ENCODE assay signal across 22 cellular contexts in the genomic region with DNA sequence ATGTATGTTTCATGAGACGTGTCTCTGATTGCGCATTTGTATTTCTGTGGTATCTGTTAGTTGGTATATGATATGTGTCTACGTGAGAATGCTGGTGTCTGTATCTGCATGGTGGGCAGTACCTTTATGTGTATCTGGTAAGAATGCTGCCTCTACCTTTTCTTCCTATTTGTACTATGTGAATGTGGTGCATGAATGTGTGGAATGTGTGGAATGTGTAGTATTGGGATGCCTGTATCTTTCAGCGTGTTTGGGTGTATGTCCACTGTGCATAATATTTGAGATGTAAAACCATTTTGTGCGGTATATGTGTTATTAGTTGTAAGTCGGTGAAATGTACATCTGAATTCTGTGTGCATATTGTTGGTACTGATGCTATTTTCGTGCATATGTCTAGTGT. TPM values are rescaled to one million over a fixed set of nuclear protein-coding genes. Genes with fewer than 3 reads are reported as not detected.
A peak's percentile ranks its signal among the peaks of the same experiment; 100 is the strongest.
DNase-seq lines count a peak whose midpoint lies in the region; ATAC-seq, FAIRE-seq and TF ChIP-seq lines count a peak whose summit lies in the region.
"Had no signal": no experiment of that assay in that cellular context is flagged by ENCODE, and none has a peak within 500 bp of the region (broad histone marks: within the 10 kb centered on the region; RNA-seq: fewer than 3 reads in every experiment).

No MANE protein-coding gene starts in this region.

- H2AFZ ChIP-seq in GM23338 (no peak overlapping the region), H1 (ENCODE audit: low read length) (no peak overlapping the region)

- H3K79me1 ChIP-seq in H1 (ENCODE audit: low read depth, low read length) = no peaks in the 10 kb centered on the region

- no peak overlapping the region for H4K91ac ChIP-seq in H1 (replicated peaks; ENCODE audit: insufficient read length, low read length)

- DNase-seq in heart right ventricle (no peak), left cardiac atrium (no peak), GM23338 (ENCODE audit: low spot score) (peak; percentile 9), H1 (ENCODE audit: low read depth in 1 of 2, low spot score in 2 of 2) (no peak), urothelium cell line (ENCODE audit: low spot score) (peak; percentile 20), NOMO-1 (lab: John Stamatoyannopoulos, UW; ENCODE audit: unreplicated experiment in 2 of 2) (no peak), NCI-H748 (lab: John Stamatoyannopoulos, UW; ENCODE audit: unreplicated experiment) (no peak)
- DNase-seq: 8988T; CD4-positive, alpha-beta memory T cell; DMS153; DMS79; GF-D8 had no signal

- ATAC-seq in heart right ventricle (no peak), left cardiac atrium (no peak), GM23338 (no peak)

- WGBS in heart right ventricle, 2 donors = 92% methylated on average over 7 of the region's 7 CpGs
- 94% methylated on average over 7 of the region's 7 CpGs; no CpG with 5 or more reads in 1 of the 2 experiments for WGBS in H1 (ENCODE audit: extremely low coverage in 1 of 2, insufficient coverage in 1 of 2, insufficient read length in 1 of 2, insufficient replicate concordance in 2 of 2, low coverage in 1 of 2, low lambda C conversion rate in 2 of 2, missing lambda C conversion rate in 1 of 2), 2 experiments

- no peaks in the 10 kb centered on the region for H3K23me2 ChIP-seq in H1 (ENCODE audit: low read depth, low read length)

- no peak for TF ChIP-seq RAD21 in H1 (IDR thresholded peaks at IDR 0.05 in 1 of 2, conservative IDR thresholded peaks at IDR 0.05 in 1 of 2; ENCODE audit: low read depth in 2 of 2, low read length in 2 of 2)

- H3K18ac ChIP-seq in H1 (ENCODE audit: extremely low read depth, low read length) = no peak overlapping the region

- no peak overlapping the region for H3K56ac ChIP-seq in H1 (replicated peaks; ENCODE audit: insufficient read length, low read depth, low read length)

- H3K14ac ChIP-seq in H1 (ENCODE audit: insufficient read length) = no peak overlapping the region

- H3K4me3 Mint-ChIP-seq in GM23338 = no peak overlapping the region
- H3K4me3 Mint-ChIP-seq: CD14-positive monocyte; CD4-positive, alpha-beta memory T cell; IgD-negative memory B cell had no signal

- no peak for TF ChIP-seq POLR2A in H1 (IDR thresholded peaks at IDR 0.05; ENCODE audit: control extremely low read depth in 1 of 2, low read depth in 2 of 2, low read length in 2 of 2)

- H3K4me2 ChIP-seq in GM23338 (no peak overlapping the region), H1 (ENCODE audit: insufficient read depth in 1 of 2, low read depth in 2 of 2, low read length in 2 of 2) (no peak overlapping the region)
- H3K4me2 ChIP-seq: BLaER1 had no signal

- H2AK5ac ChIP-seq in H1 (ENCODE audit: low read depth, low read length) = peak overlapping the region; percentile 82; the same call in 1 of the 2 replicates

- H2BK120ac ChIP-seq in H1 (replicated peaks; ENCODE audit: low read depth, low read length) = no peak overlapping the region

- no peak overlapping the region for H2BK15ac ChIP-seq in H1 (ENCODE audit: low read length)

- 0 out of 7 replicates have a peak overlapping the region, but pooled peaks of 1 of the 4 experiments have one; percentile 18 for H3K9ac ChIP-seq in H1 (replicated peaks in 1 of 4; ENCODE audit: extremely low read depth in 1 of 4, low read depth in 3 of 4, low read length in 3 of 4)
- H3K9ac ChIP-seq: BLaER1 had no signal

- TF ChIP-seq CTCF in heart right ventricle (IDR thresholded peaks at IDR 0.05) = no peak
- TF ChIP-seq CTCF in GM23338 (conservative IDR thresholded peaks at IDR 0.05; ENCODE audit: low read depth in 2 of 2) = no peak
- TF ChIP-seq CTCF in H1 (IDR thresholded peaks at IDR 0.05; ENCODE audit: control extremely low read depth in 1 of 3, insufficient read depth in 1 of 3, low read depth in 1 of 3, low read length in 3 of 3) = no peak

- no peaks in the 10 kb centered on the region for H3K79me2 ChIP-seq in GM23338 (replicated peaks; ENCODE audit: insufficient read depth)
- H3K79me2 ChIP-seq in H1 (ENCODE audit: control insufficient read depth in 1 of 2, insufficient read depth in 2 of 2, low read length in 2 of 2) = no peaks in the 10 kb centered on the region

- no peak overlapping the region for H2BK20ac ChIP-seq in H1 (ENCODE audit: low read length)

- H4K20me1 ChIP-seq in GM23338 (replicated peaks; ENCODE audit: insufficient read depth) = no peaks in the 10 kb centered on the region
- H4K20me1 ChIP-seq in H1 (replicated peaks in 1 of 2; ENCODE audit: control insufficient read depth in 1 of 2, insufficient read depth in 2 of 2, low read length in 2 of 2) = no peaks in the 10 kb centered on the region
- H4K20me1 ChIP-seq: BLaER1 had no signal

- peak overlapping the region in 7 of 10 donors; percentile 76 to 91 (median 83) for H3K27ac ChIP-seq in heart right ventricle
- H3K27ac ChIP-seq in GM23338 (ENCODE audit: low read depth) = no peak overlapping the region
- H3K27ac ChIP-seq in H1 (ENCODE audit: low read depth, low read length) = no peak overlapping the region
- H3K27ac ChIP-seq: BLaER1, HL-60 had no signal

- POLR2A ChIA-PET in H1 (lab: Charles Lee; ENCODE audit: partially characterized antibody) = no interaction called here

- H3K9me3 ChIP-seq in heart right ventricle (no peaks in the 10 kb centered on the region), H1 (ENCODE audit: insufficient read depth in 2 of 2, low read depth in 1 of 2, low read length in 1 of 2) (no peaks in the 10 kb centered on the region; a peak in 1 of 4 replicates)
- H3K9me3 ChIP-seq: BLaER1, HAP-1 had no signal

- no peak for TF ChIP-seq EP300 in H1 (IDR thresholded peaks at IDR 0.05; ENCODE audit: borderline replicate concordance in 1 of 2, low read depth in 2 of 2, low read length in 2 of 2)

- H3F3A ChIP-seq in GM23338 (replicated peaks; ENCODE audit: low read depth) = no peaks in the 10 kb centered on the region

- H3K27ac Mint-ChIP-seq in GM23338 = no peak overlapping the region
- H3K27ac Mint-ChIP-seq: CD14-positive monocyte; CD4-positive, alpha-beta memory T cell had no signal

- H2BK12ac ChIP-seq in H1 (ENCODE audit: low read depth, low read length) = 0 out of 2 replicates have a peak overlapping the region, but pooled peaks have one; percentile 30

- no peak for FAIRE-seq in H1 (lab: Jason Lieb, UNC)
- FAIRE-seq in urothelium cell line (lab: Jason Lieb, UNC) = peak; percentile 76

- no peak overlapping the region for H2BK5ac ChIP-seq in H1 (ENCODE audit: low read depth, low read length)

- no peaks in the 10 kb centered on the region; the same call in 2 of the 3 replicates for H3K4me1 Mint-ChIP-seq in GM23338
- H3K4me1 Mint-ChIP-seq: CD14-positive monocyte; CD4-positive, alpha-beta memory T cell; IgD-negative memory B cell had no signal

- H3K36me3 ChIP-seq in heart right ventricle (no peaks in the 10 kb centered on the region), GM23338 (ENCODE audit: insufficient read depth) (no peaks in the 10 kb centered on the region), H1 (ENCODE audit: control insufficient read depth in 2 of 4, insufficient read depth in 4 of 4, low read length in 3 of 4) (no peaks in the 10 kb centered on the region)
- H3K36me3 ChIP-seq: BLaER1, HAP-1 had no signal

- H3K23ac ChIP-seq in H1 (ENCODE audit: insufficient read length) = no peak overlapping the region

- H4K8ac ChIP-seq in H1 (ENCODE audit: extremely low read depth, insufficient read depth, low read length) = no peak overlapping the region

- intact Hi-C loops in heart right ventricle (cut with DNase I) = loop anchor here in 1 of 10 donors (10.0 kb wide), 1 partner anchor 457 kb away; no protein-coding TSS in a partner anchor
- intact Hi-C loops in left cardiac atrium (cut with DNase I) = no loop called here

- no peaks in the 10 kb centered on the region for H3K9me3 Mint-ChIP-seq in GM23338
- H3K9me3 Mint-ChIP-seq: CD14-positive monocyte; CD4-positive, alpha-beta memory T cell had no signal

- no peaks in the 10 kb centered on the region for H3K36me3 Mint-ChIP-seq in GM23338 (ENCODE audit: low read depth)
- H3K36me3 Mint-ChIP-seq: CD14-positive monocyte; CD4-positive, alpha-beta memory T cell had no signal

- peaks cover 4 to 52% (median 28%) of the 10 kb centered on the region in 9 donors for H3K4me1 ChIP-seq in heart right ventricle
- H3K4me1 ChIP-seq in GM23338 (ENCODE audit: insufficient read depth) = no peaks in the 10 kb centered on the region
- no peaks in the 10 kb centered on the region for H3K4me1 ChIP-seq in H1 (replicated peaks in 1 of 4; ENCODE audit: control insufficient read depth in 3 of 4, insufficient read depth in 4 of 4, low read length in 3 of 4)
- H3K4me1 ChIP-seq: HAP-1 had no signal

- H4K5ac ChIP-seq in H1 (ENCODE audit: insufficient read length, low read depth, low read length) = no peak overlapping the region

- CTCF ChIA-PET in H1 (lab: Charles Lee; ENCODE audit: partially characterized antibody) = interaction anchor here (1.3 kb wide), 1 partner anchor 185 kb away, joined by 3 read pairs; no protein-coding TSS in a partner anchor

- peaks cover 16% of the 10 kb centered on the region; the same call in 1 of the 2 replicates for H3K9me2 ChIP-seq in GM23338 (ENCODE audit: insufficient read depth)

- H3K27me3 Mint-ChIP-seq in GM23338 (ENCODE audit: insufficient read depth, low read depth, poor library complexity) = peaks cover 4% of the 10 kb centered on the region

- H3K4me3 ChIP-seq in heart right ventricle = no peak overlapping the region
- no peak overlapping the region for H3K4me3 ChIP-seq in GM23338
- no peak overlapping the region for H3K4me3 ChIP-seq in H1 (ENCODE audit: extremely low read depth in 1 of 4, insufficient read depth in 2 of 4, low read depth in 3 of 4, low read length in 4 of 4)
- H3K4me3 ChIP-seq: BLaER1, HAP-1 had no signal

- H3K4ac ChIP-seq in H1 (replicated peaks; ENCODE audit: insufficient read length, low read depth, low read length) = no peak overlapping the region

- H3K27me3 ChIP-seq in heart right ventricle = no peaks in the 10 kb centered on the region
- no peaks in the 10 kb centered on the region for H3K27me3 ChIP-seq in GM23338 (ENCODE audit: insufficient read depth)
- H3K27me3 ChIP-seq in H1 (replicated peaks in 1 of 4; ENCODE audit: control insufficient read depth in 3 of 4, extremely low read depth in 1 of 4, insufficient read depth in 3 of 4, low read length in 3 of 4) = peaks cover 0 to 7% (median 4%) of the 10 kb centered on the region in 4 experiments; a peak in 5 of 7 replicates
- H3K27me3 ChIP-seq: BLaER1 had no signal

RNA-seq across cellular contexts. Expression of a gene that starts 2.3 kb away (rescaled TPM):
- total RNA-seq in heart right ventricle (1 to 10 TPM in 9 of 10 donors, under 1 TPM in 1; 0.68 to 3.4 (median 1.6) TPM), left cardiac atrium (under 1 TPM; 0.34 to 0.91 TPM)
- polyA plus RNA-seq in heart right ventricle (1 to 10 TPM; 2.3 to 2.6 TPM), GM23338 (2016; fragmentation: Nextera tagmentation; extraction: Ambion mirVana) (not detected in 2 replicates), H1 (2011; rRNA removed) (not detected in 2 replicates)
- not detected in 2 replicates for total RNA-seq in GM23338 (2014; rRNA removed; shearing (Covaris generic))
- total RNA-seq in H1 (2021; fragmentation: NEBNext Ultra II Directional; extraction: Animal tissue kit (Norgen Biotek cat#: 25700)) = not detected in 2 replicates
- polyA plus RNA-seq in H1 (2011; cell fraction: cytosol; rRNA removed) = not detected
- not detected for polyA plus RNA-seq in H1 (2011; cell fraction: nucleus; rRNA removed)
- polyA plus RNA-seq in H1 (2012, experiment 1 of 2) = not detected in 4 replicates
- polyA plus RNA-seq in H1 (2012, experiment 2 of 2) = not detected
- not detected for polyA plus RNA-seq in H1 (2013, experiment 1 of 2)
- not detected for polyA plus RNA-seq in H1 (2013, experiment 2 of 2)
- not detected in 2 replicates for polyA minus RNA-seq in H1 (2011; rRNA and poly(A)+ RNA removed)
- not detected for polyA minus RNA-seq in H1 (2011; cell fraction: cytosol; rRNA and poly(A)+ RNA removed)
- not detected for polyA minus RNA-seq in H1 (2011; cell fraction: nucleus; rRNA and poly(A)+ RNA removed)
- total RNA-seq: A673; CD4-positive, alpha-beta memory T cell; Daoy; H4; HT1080 had no signal
- polyA plus RNA-seq: CD14-positive monocyte; CD4-positive, alpha-beta memory T cell; IgD-negative memory B cell had no signal

RNA-seq across cellular contexts. Expression of a gene that starts 4.2 kb away (rescaled TPM):
- total RNA-seq in heart right ventricle = not detected
- not detected for polyA plus RNA-seq in heart right ventricle
- total RNA-seq in left cardiac atrium = not detected
- not detected in 2 replicates for total RNA-seq in GM23338 (2014; rRNA removed; shearing (Covaris generic))
- not detected in 2 replicates for polyA plus RNA-seq in GM23338 (2016; fragmentation: Nextera tagmentation; extraction: Ambion mirVana)
- total RNA-seq in H1 (2021; fragmentation: NEBNext Ultra II Directional; extraction: Animal tissue kit (Norgen Biotek cat#: 25700)) = not detected in 2 replicates
- not detected in 2 replicates for polyA plus RNA-seq in H1 (2011; rRNA removed)
- not detected for polyA plus RNA-seq in H1 (2011; cell fraction: cytosol; rRNA removed)
- not detected for polyA plus RNA-seq in H1 (2011; cell fraction: nucleus; rRNA removed)
- polyA plus RNA-seq in H1 (2012, experiment 1 of 2) = not detected in 4 replicates
- not detected for polyA plus RNA-seq in H1 (2012, experiment 2 of 2)
- polyA plus RNA-seq in H1 (2013, experiment 1 of 2) = not detected
- not detected for polyA plus RNA-seq in H1 (2013, experiment 2 of 2)
- not detected in 2 replicates for polyA minus RNA-seq in H1 (2011; rRNA and poly(A)+ RNA removed)
- polyA minus RNA-seq in H1 (2011; cell fraction: cytosol; rRNA and poly(A)+ RNA removed) = not detected
- not detected for polyA minus RNA-seq in H1 (2011; cell fraction: nucleus; rRNA and poly(A)+ RNA removed)
- total RNA-seq: A673; CD4-positive, alpha-beta memory T cell; Daoy; H4; HT1080 had no signal
- polyA plus RNA-seq: AG04450; CD14-positive monocyte; CD4-positive, alpha-beta memory T cell; IgD-negative memory B cell had no signal

RNA-seq across cellular contexts. Expression of a gene that starts 33.5 kb away (rescaled TPM):
- total RNA-seq in heart right ventricle (10 to 100 TPM in 6 of 10 donors, 1 to 10 TPM in 4; 6.4 to 12.8 (median 10.5) TPM), left cardiac atrium (10 to 100 TPM in 1 of 2 donors, 1 to 10 TPM in 1; 9.4 to 10.3 TPM)
- polyA plus RNA-seq in heart right ventricle (1 to 10 TPM; 3.5 to 5.3 TPM), GM23338 (2016; fragmentation: Nextera tagmentation; extraction: Ambion mirVana) (1.6 and 2.2 TPM in 2 replicates), H1 (2011; rRNA removed) (3.4 and 3.8 TPM in 2 replicates)
- total RNA-seq in GM23338 (2014; rRNA removed; shearing (Covaris generic)) = 4.2 and 5.7 TPM in 2 replicates
- 5.7 and 6.2 TPM in 2 replicates for total RNA-seq in H1 (2021; fragmentation: NEBNext Ultra II Directional; extraction: Animal tissue kit (Norgen Biotek cat#: 25700))
- 4.6 TPM for polyA plus RNA-seq in H1 (2011; cell fraction: cytosol; rRNA removed)
- polyA plus RNA-seq in H1 (2011; cell fraction: nucleus; rRNA removed) = 5.4 TPM
- polyA plus RNA-seq in H1 (2012, experiment 1 of 2) = 4.7 to 6.0 TPM (median 5.4 TPM) in 4 replicates
- 2.5 TPM for polyA plus RNA-seq in H1 (2012, experiment 2 of 2)
- polyA plus RNA-seq in H1 (2013, experiment 1 of 2) = 3.8 TPM
- 3.8 TPM for polyA plus RNA-seq in H1 (2013, experiment 2 of 2)
- 4.9 and 5.1 TPM in 2 replicates for polyA minus RNA-seq in H1 (2011; rRNA and poly(A)+ RNA removed)
- 1.1 TPM for polyA minus RNA-seq in H1 (2011; cell fraction: cytosol; rRNA and poly(A)+ RNA removed)
- polyA minus RNA-seq in H1 (2011; cell fraction: nucleus; rRNA and poly(A)+ RNA removed) = 13.8 TPM

RNA-seq across cellular contexts. Expression of a gene that starts 47.7 kb away (rescaled TPM):
- total RNA-seq in heart right ventricle = not detected
- polyA plus RNA-seq in heart right ventricle = not detected
- total RNA-seq in left cardiac atrium = not detected
- total RNA-seq in GM23338 (2014; rRNA removed; shearing (Covaris generic)) = not detected in 2 replicates
- polyA plus RNA-seq in GM23338 (2016; fragmentation: Nextera tagmentation; extraction: Ambion mirVana) = not detected in 2 replicates
- not detected in 2 replicates for total RNA-seq in H1 (2021; fragmentation: NEBNext Ultra II Directional; extraction: Animal tissue kit (Norgen Biotek cat#: 25700))
- polyA plus RNA-seq in H1 (2011; rRNA removed) = not detected in 2 replicates
- polyA plus RNA-seq in H1 (2011; cell fraction: cytosol; rRNA removed) = not detected
- polyA plus RNA-seq in H1 (2011; cell fraction: nucleus; rRNA removed) = not detected
- polyA plus RNA-seq in H1 (2012, experiment 1 of 2) = not detected in 4 replicates
- polyA plus RNA-seq in H1 (2012, experiment 2 of 2) = not detected
- not detected for polyA plus RNA-seq in H1 (2013, experiment 1 of 2)
- not detected for polyA plus RNA-seq in H1 (2013, experiment 2 of 2)
- not detected in 2 replicates for polyA minus RNA-seq in H1 (2011; rRNA and poly(A)+ RNA removed)
- not detected for polyA minus RNA-seq in H1 (2011; cell fraction: cytosol; rRNA and poly(A)+ RNA removed)
- polyA minus RNA-seq in H1 (2011; cell fraction: nucleus; rRNA and poly(A)+ RNA removed) = not detected
- total RNA-seq: A673; CD4-positive, alpha-beta memory T cell; Daoy; H4; HT1080 had no signal
- polyA plus RNA-seq: AG04450, CD14-positive monocyte, IgD-negative memory B cell had no signal

RNA-seq across cellular contexts. Expression of a gene that starts 56.2 kb away (rescaled TPM):
- under 1 TPM in 4 of 10 donors, not detected in 6; 0.12 to 0.25 (median 0.16) TPM for total RNA-seq in heart right ventricle
- polyA plus RNA-seq in heart right ventricle = under 1 TPM; 0.07 to 0.25 TPM
- total RNA-seq in left cardiac atrium = under 1 TPM; 0.09 to 0.31 TPM
- total RNA-seq in GM23338 (2014; rRNA removed; shearing (Covaris generic)) = not detected in 2 replicates
- not detected in 2 replicates for polyA plus RNA-seq in GM23338 (2016; fragmentation: Nextera tagmentation; extraction: Ambion mirVana)
- total RNA-seq in H1 (2021; fragmentation: NEBNext Ultra II Directional; extraction: Animal tissue kit (Norgen Biotek cat#: 25700)) = not detected in 2 replicates
- not detected in 2 replicates for polyA plus RNA-seq in H1 (2011; rRNA removed)
- polyA plus RNA-seq in H1 (2011; cell fraction: cytosol; rRNA removed) = not detected
- not detected for polyA plus RNA-seq in H1 (2011; cell fraction: nucleus; rRNA removed)
- not detected in 4 replicates for polyA plus RNA-seq in H1 (2012, experiment 1 of 2)
- polyA plus RNA-seq in H1 (2012, experiment 2 of 2) = not detected
- not detected for polyA plus RNA-seq in H1 (2013, experiment 1 of 2)
- polyA plus RNA-seq in H1 (2013, experiment 2 of 2) = not detected
- polyA minus RNA-seq in H1 (2011; rRNA and poly(A)+ RNA removed) = not detected in 2 replicates
- polyA minus RNA-seq in H1 (2011; cell fraction: cytosol; rRNA and poly(A)+ RNA removed) = not detected
- not detected for polyA minus RNA-seq in H1 (2011; cell fraction: nucleus; rRNA and poly(A)+ RNA removed)
- total RNA-seq: A673; CD4-positive, alpha-beta memory T cell; Daoy; HT1080 had no signal
- polyA plus RNA-seq: CD14-positive monocyte; CD4-positive, alpha-beta memory T cell; IgD-negative memory B cell had no signal

Comparison
In these comparisons a context has a peak if more than half of its experiments do, and no peak if none do; other contexts are left out.
1. DNase-seq: peak in GM23338 (single experiment) and urothelium cell line (single experiment); none in heart right ventricle (0 of 2), left cardiac atrium (single experiment), H1 (0 of 2), NOMO-1 (0 of 2) and NCI-H748 (single experiment).
2. H3K27ac ChIP-seq: peak in heart right ventricle (7 of 10); none in GM23338 (single experiment) and H1 (single experiment).